In genomic region chr2:236794074-236794473, GRCh38 we compare ENCODE assay signal across 21 cellular contexts.
DNase-seq lines count a peak whose midpoint lies in the region; ATAC-seq and TF ChIP-seq lines count a peak whose summit lies in the region.
"Had no signal": no experiment of that assay in that cellular context is flagged by ENCODE, and none has a peak within 500 bp of the region (broad histone marks: within the 10 kb centered on the region; RNA-seq: fewer than 3 reads in every experiment).

No MANE protein-coding gene starts in this region.

- no peaks in the 10 kb centered on the region for H3K9me3 ChIP-seq in thyroid gland
- H3K9me3 ChIP-seq: Caco-2, lower lobe of right lung, spleen had no signal

- peaks cover 9 to 17% of the 10 kb centered on the region in 2 donors for H3K4me1 ChIP-seq in thyroid gland
- H3K4me1 ChIP-seq: Caco-2, lower lobe of right lung, spleen had no signal

- H3K4me3 ChIP-seq in fibroblast of mammary gland (ENCODE audit: control insufficient read depth, low read depth, low read length) (no peak overlapping the region), thyroid gland (replicated peaks in 1 of 3) (no peak overlapping the region)
- H3K4me3 ChIP-seq: lower lobe of right lung, spleen had no signal

- intact Hi-C loops in thyroid gland (cut with DNase I): no loop called here

- TF ChIP-seq CTCF in fibroblast of mammary gland (conservative IDR thresholded peaks at IDR 0.05; ENCODE audit: control insufficient read depth, insufficient read depth, low read depth, low read length) (no peak), thyroid gland (IDR thresholded peaks at IDR 0.05) (no peak)

- H3K27ac ChIP-seq in thyroid gland: peak overlapping the region in 2 of 3 donors; percentile 60 to 62
- H3K27ac ChIP-seq: lower lobe of right lung, spleen had no signal

- no peaks in the 10 kb centered on the region for H3K36me3 ChIP-seq in thyroid gland
- H3K36me3 ChIP-seq: lower lobe of right lung, spleen had no signal

- ATAC-seq in GM21423 (IDR thresholded peaks at IDR 0.05; ENCODE audit: unreplicated experiment) (no peak), HG02884 (IDR thresholded peaks at IDR 0.05; ENCODE audit: unreplicated experiment) (no peak)
- ATAC-seq: activated T-cell treated with anti-CD3 and anti-CD28 coated beads, Interleukin-2, amount 50 U/mL, for 72 hours; lower lobe of right lung had no signal

- 22 to 44% methylated on average over 9 of the region's 9 CpGs for WGBS in thyroid gland, 2 donors

- DNase-seq in GM04504 (ENCODE audit: low read depth) (peak; percentile 5), NCI-H748 treated with DMSO at 0.1 percent for 48 hours (lab: John Stamatoyannopoulos, UW) (peak; percentile 11), fibroblast of mammary gland (ENCODE audit: low read depth) (peak; percentile 28), thyroid gland (peak; percentile 73 to 80), NCI-H2107 (lab: John Stamatoyannopoulos, UW) (no peak)
- DNase-seq: activated CD4-positive, alpha-beta T cell treated with anti-CD3 and anti-CD28 coated beads for 1 hour; activated CD8-positive, alpha-beta memory T cell treated with anti-CD3 and anti-CD28 coated beads for 24 hours; activated T-cell treated with anti-CD3 and anti-CD28 coated beads, Interleukin-2, amount 50 U/mL, for 72 hours; Caco-2; effector memory CD4-positive, alpha-beta T cell; foreskin melanocyte; Kasumi-1; lower lobe of right lung; NCI-H1092 treated with DMSO at 0.1 percent for 48 hours; NCI-H524 treated with DMSO at 0.1 percent for 48 hours; nucleus accumbens; Right ventricle myocardium superior; spleen; stimulated activated CD4-positive, alpha-beta T cell treated with anti-CD3 and anti-CD28 coated beads, Interleukin-4, amount 100 ng/mL, for 24 hours had no signal

- TF ChIP-seq POLR2A in thyroid gland (IDR thresholded peaks at IDR 0.05): no peak

- no peaks in the 10 kb centered on the region for H3K27me3 ChIP-seq in thyroid gland
